In the genomic region with DNA sequence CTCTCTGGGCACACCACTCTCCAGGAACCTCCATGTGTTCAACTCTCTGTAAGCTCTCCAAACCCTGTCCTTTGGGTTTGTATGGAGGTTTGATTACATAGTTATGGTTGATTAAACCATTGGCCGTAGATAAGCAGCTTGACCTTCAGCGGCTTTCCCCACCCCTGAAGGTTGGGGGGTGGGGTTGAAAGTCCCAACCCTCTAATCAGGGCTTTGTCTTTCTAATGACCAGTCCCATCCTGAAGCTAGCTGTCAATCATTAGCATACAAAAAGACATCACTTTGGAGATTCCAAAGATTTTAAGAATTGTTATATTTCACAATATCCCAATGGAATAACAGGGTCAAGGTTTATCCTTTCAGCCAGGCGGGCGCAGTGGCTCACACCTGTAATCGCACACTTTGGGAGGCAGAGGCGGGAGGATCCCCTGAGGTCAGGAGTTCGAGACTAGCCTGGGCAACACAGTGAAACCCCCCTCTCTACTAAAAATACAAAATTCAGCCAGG, we compare ENCODE assay signal across 17 cellular contexts. TPM values are rescaled to one million over a fixed set of nuclear protein-coding genes. Genes with fewer than 3 reads are reported as not detected.
DNase-seq lines count a peak whose midpoint lies in the region; TF ChIP-seq lines count a peak whose summit lies in the region.
"Had no signal": no experiment of that assay in that cellular context is flagged by ENCODE, and none has a peak within 500 bp of the region (broad histone marks: within the 10 kb centered on the region; RNA-seq: fewer than 3 reads in every experiment).

No MANE protein-coding gene starts in this region.

- H3K79me1 ChIP-seq in trophoblast cell (ENCODE audit: low read length): no peaks in the 10 kb centered on the region

- DNase-seq in HFFc6 (no peak), OCI-M1 (lab: John Stamatoyannopoulos, UW) (peak; percentile 59), fibroblast of the aortic adventitia (ENCODE audit: low read depth) (peak; percentile 29), trophoblast cell (peak; percentile 9 to 55), SHP77 treated with DMSO at 0.1 percent for 48 hours (lab: John Stamatoyannopoulos, UW) (no peak), vagina (ENCODE audit: extremely low spot score in 2 of 2) (no peak), retina (no peak)
- DNase-seq: activated CD4-positive, alpha-beta T cell treated with anti-CD3 and anti-CD28 coated beads for 48 hours; activated T-cell treated with anti-CD3 and anti-CD28 coated beads, Interleukin-2, amount 50 U/mL, for 4 hours; CD8-positive, alpha-beta memory T cell; central memory CD4-positive, alpha-beta T cell; GDM1; NCI-H2029 treated with DMSO at 0.1 percent for 48 hours; T-helper 2 cell had no signal

- no peak overlapping the region for H4K91ac ChIP-seq in trophoblast cell (ENCODE audit: low read depth, low read length)

- no peaks in the 10 kb centered on the region for H3K9me3 Mint-ChIP-seq in HFFc6
- H3K9me3 Mint-ChIP-seq: activated T-cell treated with anti-CD3 and anti-CD28 coated beads, Interleukin-2, amount 50 U/mL, for 4 hours; CD8-positive, alpha-beta memory T cell had no signal

- no peak overlapping the region for H3K9ac ChIP-seq in trophoblast cell (ENCODE audit: low read length)

- intact Hi-C loops in vagina (cut with DNase I): no loop called here

- H3K27me3 ChIP-seq in trophoblast cell (ENCODE audit: insufficient read depth, low read length) (no peaks in the 10 kb centered on the region), vagina (no peaks in the 10 kb centered on the region)

- H3K27ac Mint-ChIP-seq in HFFc6: no peak overlapping the region
- H3K27ac Mint-ChIP-seq: CD8-positive, alpha-beta memory T cell had no signal

- H2AFZ ChIP-seq in trophoblast cell (ENCODE audit: insufficient read depth, low read length, poor library complexity): no peak overlapping the region

- no peaks in the 10 kb centered on the region for H3K79me2 ChIP-seq in trophoblast cell (ENCODE audit: control insufficient read depth, insufficient read depth, low read length, poor library complexity)

- H3K14ac ChIP-seq in trophoblast cell (ENCODE audit: low read length): no peak overlapping the region

- no peaks in the 10 kb centered on the region for H3K36me3 Mint-ChIP-seq in HFFc6 (ENCODE audit: low read depth)
- H3K36me3 Mint-ChIP-seq: CD8-positive, alpha-beta memory T cell had no signal

- H2BK120ac ChIP-seq in trophoblast cell (ENCODE audit: insufficient read depth, low read length, poor library complexity): no peak overlapping the region

- H3K27ac ChIP-seq in trophoblast cell (ENCODE audit: low read depth, low read length) (no peak overlapping the region), vagina (no peak overlapping the region)

- H3K23ac ChIP-seq in trophoblast cell (ENCODE audit: low read length): no peak overlapping the region

- no peak overlapping the region for H2AK5ac ChIP-seq in trophoblast cell (ENCODE audit: low read length)

- no peak overlapping the region for H4K8ac ChIP-seq in trophoblast cell (ENCODE audit: low read depth, low read length)

- H3K36me3 ChIP-seq in trophoblast cell (ENCODE audit: control insufficient read depth in 1 of 2, insufficient read depth in 2 of 2, low read length in 2 of 2) (no peaks in the 10 kb centered on the region), vagina (no peaks in the 10 kb centered on the region)

- WGBS in trophoblast cell (ENCODE audit: extremely low coverage, insufficient coverage, insufficient read length): no CpG with 5 or more reads among the region's 7 CpGs

- no peak overlapping the region for H3K4ac ChIP-seq in trophoblast cell (ENCODE audit: low read depth, low read length)

- TF ChIP-seq CTCF in HFFc6 (IDR thresholded peaks at IDR 0.05) (no peak), fibroblast of the aortic adventitia (IDR thresholded peaks at IDR 0.05; ENCODE audit: insufficient read depth, low read length) (no peak), vagina (IDR thresholded peaks at IDR 0.05) (no peak)

- no peak overlapping the region for H2BK5ac ChIP-seq in trophoblast cell (ENCODE audit: low read depth, low read length, poor library complexity)

- H3K27me3 Mint-ChIP-seq in HFFc6 (ENCODE audit: insufficient read depth): no peaks in the 10 kb centered on the region
- H3K27me3 Mint-ChIP-seq: CD8-positive, alpha-beta memory T cell had no signal

- H3K4me1 ChIP-seq in trophoblast cell (ENCODE audit: control insufficient read depth in 1 of 2, insufficient read depth in 2 of 2, low read length in 2 of 2) (no peaks in the 10 kb centered on the region), vagina (no peaks in the 10 kb centered on the region)

- H3K4me1 Mint-ChIP-seq in HFFc6 (ENCODE audit: low read depth): peaks cover 38% of the 10 kb centered on the region
- H3K4me1 Mint-ChIP-seq: CD8-positive, alpha-beta memory T cell had no signal

- no peaks in the 10 kb centered on the region for H3K9me3 ChIP-seq in trophoblast cell (ENCODE audit: insufficient read depth, low read depth, low read length)
- H3K9me3 ChIP-seq in vagina: no peaks in the 10 kb centered on the region

- H3K4me3 ChIP-seq in fibroblast of the aortic adventitia (ENCODE audit: low read depth, low read length) (no peak overlapping the region), trophoblast cell (ENCODE audit: low read depth, low read length) (no peak overlapping the region), vagina (no peak overlapping the region)

- H3K4me2 ChIP-seq in trophoblast cell (ENCODE audit: low read length): no peak overlapping the region

- no peak overlapping the region for H2BK12ac ChIP-seq in trophoblast cell (ENCODE audit: low read length)

- no peak for TF ChIP-seq POLR2A in vagina (IDR thresholded peaks at IDR 0.05)

- no peak overlapping the region for H4K12ac ChIP-seq in trophoblast cell (ENCODE audit: low read depth, low read length)

- H3K18ac ChIP-seq in trophoblast cell (ENCODE audit: low read length): no peak overlapping the region

- H3K4me3 Mint-ChIP-seq in HFFc6: peak overlapping the region; percentile 62
- H3K4me3 Mint-ChIP-seq: activated T-cell treated with anti-CD3 and anti-CD28 coated beads, Interleukin-2, amount 50 U/mL, for 4 hours; CD8-positive, alpha-beta memory T cell had no signal

RNA-seq across cellular contexts. Expression of a gene that starts 8.4 kb away (rescaled TPM):
- not detected for total RNA-seq in HFFc6 (2021; fragmentation: NEBNext Ultra II Directional; extraction: Animal tissue kit (Norgen Biotek cat#: 25700))
- not detected in 2 replicates for total RNA-seq in fibroblast of the aortic adventitia (ENCODE audit: low replicate concordance)
- polyA plus RNA-seq in trophoblast cell (2013): not detected in 2 replicates
- not detected for total RNA-seq in vagina
- total RNA-seq: activated T-cell treated with anti-CD3 and anti-CD28 coated beads, Interleukin-2, amount 50 U/mL, for 4 hours; CD8-positive, alpha-beta memory T cell; frontal cortex; M059J; omental fat pad had no signal
- polyA plus RNA-seq: CD8-positive, alpha-beta memory T cell had no signal

RNA-seq across cellular contexts. Expression of a gene that starts 12.7 kb away (rescaled TPM):
- total RNA-seq in HFFc6 (2021; fragmentation: NEBNext Ultra II Directional; extraction: Animal tissue kit (Norgen Biotek cat#: 25700)): 10 to 100 TPM; 51.3 to 59.6 (median 57.2) TPM
- 33.8 and 47.5 TPM in 2 replicates for total RNA-seq in fibroblast of the aortic adventitia (ENCODE audit: low replicate concordance)
- 49.3 and 52.4 TPM in 2 replicates for polyA plus RNA-seq in trophoblast cell (2013)
- 38.5 TPM for total RNA-seq in vagina

Comparison
In these comparisons a context has a peak if more than half of its experiments do, and no peak if none do; other contexts are left out.
1. DNase-seq: peak in OCI-M1 (single experiment), fibroblast of the aortic adventitia (single experiment) and trophoblast cell (2 of 2); none in HFFc6 (single experiment), SHP77 treated with DMSO at 0.1 percent for 48 hours (single experiment), vagina (0 of 2) and retina (single experiment).